16 cellular contexts compared by ENCODE assay signal in the genomic region with DNA sequence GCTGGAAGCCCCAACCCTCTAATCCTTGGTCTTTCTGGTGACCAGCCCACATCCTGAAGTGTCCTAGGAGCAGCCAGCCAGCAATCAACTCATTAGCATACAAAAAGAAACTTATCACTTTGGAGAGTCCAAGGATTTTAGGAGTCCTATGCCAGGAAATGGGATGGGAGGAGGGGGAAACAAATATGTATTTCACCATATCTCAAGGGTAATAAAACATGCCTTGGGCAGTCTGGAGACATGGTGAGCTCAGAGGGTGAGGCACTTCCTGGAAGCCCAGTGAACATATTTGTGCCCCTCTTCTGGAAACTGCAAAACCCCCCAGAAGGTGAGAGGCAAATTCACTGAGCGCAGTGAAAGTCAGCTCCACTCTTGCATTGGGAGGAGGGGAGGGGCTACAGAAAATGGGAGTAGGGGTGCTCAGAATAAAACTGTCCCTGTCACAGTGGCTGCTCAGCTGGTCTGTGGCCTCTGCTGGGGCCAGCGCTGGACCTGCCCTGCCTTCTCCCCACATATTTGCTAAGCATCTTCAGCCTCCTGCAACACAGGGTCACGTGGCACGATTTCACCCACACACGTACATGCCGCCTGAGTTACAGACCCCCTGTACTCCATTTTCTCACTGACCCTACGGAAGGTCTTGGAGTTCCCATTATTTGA. TPM values are rescaled to one million over a fixed set of nuclear protein-coding genes. Genes with fewer than 3 reads are reported as not detected.
DNase-seq lines count a peak whose midpoint lies in the region; ATAC-seq and TF ChIP-seq lines count a peak whose summit lies in the region.
"Had no signal": no experiment of that assay in that cellular context is flagged by ENCODE, and none has a peak within 500 bp of the region (broad histone marks: within the 10 kb centered on the region; RNA-seq: fewer than 3 reads in every experiment).

No MANE protein-coding gene starts in this region.

- H2BK5ac ChIP-seq in neuronal stem cell (ENCODE audit: low read length), result no peak overlapping the region

- H2AK5ac ChIP-seq in neuronal stem cell (ENCODE audit: low read depth, low read length), result peak overlapping the region; percentile 5

- H3K36me3 ChIP-seq in HEK293 (ENCODE audit: control insufficient read depth in 2 of 2, insufficient read depth in 1 of 2, low read length in 2 of 2) (no peaks in the 10 kb centered on the region), neuronal stem cell (replicated peaks in 1 of 2; ENCODE audit: control insufficient read depth in 2 of 2, insufficient read depth in 2 of 2, low read length in 2 of 2) (no peaks in the 10 kb centered on the region)

- H3K14ac ChIP-seq in neuronal stem cell (ENCODE audit: low read length), result no peak overlapping the region

- no peak overlapping the region for H4K91ac ChIP-seq in neuronal stem cell (ENCODE audit: low read depth, low read length, poor library complexity)

- H3K79me1 ChIP-seq in neuronal stem cell (ENCODE audit: low read depth, low read length), result no peaks in the 10 kb centered on the region

- TF ChIP-seq CTCF in HEK293 (tag by site-specific recombination; IDR thresholded peaks at IDR 0.05), result no peak
- no peak for TF ChIP-seq CTCF in coronary artery (IDR thresholded peaks at IDR 0.05)

- no CpG with 5 or more reads among the region's 7 CpGs for WGBS in neuronal stem cell (ENCODE audit: extremely low coverage in 2 of 2, insufficient read length in 2 of 2, insufficient replicate concordance in 1 of 2), 2 donors

- H3K4me1 ChIP-seq in HEK293 (ENCODE audit: control insufficient read depth, insufficient read depth, low read length) (no peaks in the 10 kb centered on the region), neuronal stem cell (ENCODE audit: control insufficient read depth in 2 of 2, insufficient read depth in 1 of 2, low read depth in 1 of 2, low read length in 2 of 2) (peaks cover 11 to 30% of the 10 kb centered on the region in 2 donors)
- H3K4me1 ChIP-seq: foreskin keratinocyte had no signal

- H3K4me3 ChIP-seq in HEK293 (ENCODE audit: low read depth, low read length) (no peak overlapping the region), coronary artery (no peak overlapping the region), neuronal stem cell (ENCODE audit: low read length in 2 of 2) (no peak overlapping the region)

- H4K8ac ChIP-seq in neuronal stem cell (ENCODE audit: low read depth, low read length), result no peak overlapping the region

- H3K9ac ChIP-seq in neuronal stem cell (ENCODE audit: low read depth, low read length, poor library complexity), result no peak overlapping the region

- no peak overlapping the region for H2BK15ac ChIP-seq in neuronal stem cell (ENCODE audit: low read length)

- peaks cover 0 to 4% (median 0%) of the 10 kb centered on the region in 3 experiments for H3K27me3 ChIP-seq in neuronal stem cell (ENCODE audit: control insufficient read depth in 3 of 3, insufficient read depth in 3 of 3, low read depth in 1 of 3, low read length in 3 of 3)

- no peak overlapping the region for H3K18ac ChIP-seq in neuronal stem cell (ENCODE audit: low read length)

- H2BK12ac ChIP-seq in neuronal stem cell (ENCODE audit: low read length), result no peak overlapping the region

- DNase-seq in AG20443 (ENCODE audit: low spot score), result peak; percentile 44
- peak; percentile 40 for DNase-seq in coronary artery (ENCODE audit: low spot score)
- DNase-seq in neuronal stem cell (ENCODE audit: low spot score), result no peak
- DNase-seq in stimulated activated CD4-positive, alpha-beta T cell treated with anti-CD3 and anti-CD28 coated beads, Interleukin-4, amount 100 ng/mL, for 24 hours, result no peak
- no peak for DNase-seq in activated gamma-delta T cell (lab: John Stamatoyannopoulos, UW)
- DNase-seq: activated CD4-positive, alpha-beta T cell treated with anti-CD3 and anti-CD28 coated beads, Interleukin-2, amount 10 ng/mL, durations not matched to agents 24 days and 14 days; foreskin keratinocyte; GF-D8; islet precursor cell; Kasumi-1; NCI-H2171; stimulated activated CD4-positive, alpha-beta T cell treated with anti-CD3 and anti-CD28 coated beads, Interleukin-12 subunit alpha, Interleukin-12 subunit beta, amount 100 ng/mL, for 4 hours had no signal

- no peak overlapping the region for H3K4me2 ChIP-seq in neuronal stem cell (ENCODE audit: insufficient read depth, low read length, poor library complexity, severe bottlenecking)

- no peak overlapping the region for H3K23ac ChIP-seq in neuronal stem cell (ENCODE audit: low read depth, low read length, poor library complexity)

- H3K27ac ChIP-seq in HEK293 (ENCODE audit: extremely low read depth, low read depth, low read length) (no peak overlapping the region), coronary artery (no peak overlapping the region), neuronal stem cell (replicated peaks; ENCODE audit: low read length) (no peak overlapping the region)
- H3K27ac ChIP-seq: foreskin keratinocyte had no signal

- POLR2A ChIA-PET in HEK293 (lab: Yijun Ruan, JAX), result no interaction called here

- H2AFZ ChIP-seq in neuronal stem cell (ENCODE audit: low read length), result no peak overlapping the region

- no peak overlapping the region for H2BK120ac ChIP-seq in neuronal stem cell (ENCODE audit: low read depth, low read length)

- CTCF ChIA-PET in HEK293 (lab: Yijun Ruan, JAX), result no interaction called here

- ATAC-seq in HG03175 (IDR thresholded peaks at IDR 0.05; ENCODE audit: unreplicated experiment), result no peak
- no peak for ATAC-seq in HG02870 (IDR thresholded peaks at IDR 0.05; ENCODE audit: unreplicated experiment)
- ATAC-seq: foreskin keratinocyte; natural killer cell treated with Interleukin-12 subunit alpha and Interleukin-12 subunit beta and Interleukin-15 and Interleukin-18, amount 100 ng/mL, for 72 hours had no signal

- H3K9me3 ChIP-seq in HEK293 (ENCODE audit: control insufficient read depth, insufficient read depth, low read depth, low read length) (no peaks in the 10 kb centered on the region), neuronal stem cell (replicated peaks in 1 of 2; ENCODE audit: control insufficient read depth in 2 of 2, insufficient read depth in 1 of 2, low read depth in 1 of 2, low read length in 2 of 2) (no peaks in the 10 kb centered on the region)

- no peak overlapping the region for H3K4ac ChIP-seq in neuronal stem cell (ENCODE audit: low read length)

TF ChIP-seq in HEK293, 187 proteins besides CTCF, POLR2A, EP300 and RAD21:
- TF ChIP-seq PBX3 (CRISPR knock-in tag; IDR thresholded peaks at IDR 0.05) (no peak), PRDM1 (tag by site-specific recombination; IDR thresholded peaks at IDR 0.05) (peak; percentile 46; the same call in 1 of the 2 replicates)

RNA-seq across cellular contexts. Expression of gene ZMIZ1, which starts 17.7 kb away (rescaled TPM):
- 21.6 TPM for polyA plus RNA-seq in neuronal stem cell (2013, experiment 1 of 2)
- 24.3 TPM for polyA plus RNA-seq in neuronal stem cell (2013, experiment 2 of 2)

Comparison
In these comparisons a context has a peak if more than half of its experiments do, and no peak if none do; other contexts are left out.
1. DNase-seq: peak in AG20443 (single experiment) and coronary artery (single experiment); none in neuronal stem cell (single experiment), stimulated activated CD4-positive, alpha-beta T cell treated with anti-CD3 and anti-CD28 coated beads, Interleukin-4, amount 100 ng/mL, for 24 hours (single experiment) and activated gamma-delta T cell (single experiment).